In genomic region chr3:72447059-72447946, GRCh38 we compare ENCODE assay signal across 1 cellular context.
TF ChIP-seq lines count a peak whose summit lies in the region.

No MANE protein-coding gene starts in this region.

TF ChIP-seq in H1, 55 proteins besides CTCF, POLR2A, EP300 and RAD21:
- TF ChIP-seq EGR1 (IDR thresholded peaks at IDR 0.05; ENCODE audit: borderline replicate concordance, low read depth, low read length) (no peak), TAF7 (optimal IDR thresholded peaks at IDR 0.05; ENCODE audit: borderline replicate concordance, low read depth, low read length) (no peak), GABPA (IDR thresholded peaks at IDR 0.05; ENCODE audit: borderline replicate concordance, insufficient read depth, low read length) (no peak), SIRT6 (IDR thresholded peaks at IDR 0.05; ENCODE audit: low read length) (no peak), KDM4A (IDR thresholded peaks at IDR 0.05; ENCODE audit: low read depth, low read length, severe bottlenecking) (peak; percentile 91), CTBP2 (IDR thresholded peaks at IDR 0.05; ENCODE audit: borderline replicate concordance, insufficient read depth, insufficient read length, low read length) (no peak), SIN3A (conservative IDR thresholded peaks at IDR 0.05 in 1 of 2, IDR thresholded peaks at IDR 0.05 in 1 of 2; ENCODE audit: low read depth in 1 of 2, low read length in 2 of 2) (0 out of 4 replicates have a peak, but pooled peaks of 1 of the 2 experiments have one; percentile 46), SP1 (IDR thresholded peaks at IDR 0.05; ENCODE audit: low read depth, low read length) (no peak), HDAC2 (IDR thresholded peaks at IDR 0.05; ENCODE audit: borderline replicate concordance in 1 of 2, low read depth in 2 of 2, low read length in 2 of 2) (peak in 1 of 2 experiments; percentile 76; a peak in 2 of 4 replicates), BACH1 (IDR thresholded peaks at IDR 0.05; ENCODE audit: low read length) (0 out of 2 replicates have a peak, but pooled peaks have one; percentile 5), ZNF274 (IDR thresholded peaks at IDR 0.05; ENCODE audit: borderline replicate concordance, extremely low read depth, low read length) (no peak), RXRA (IDR thresholded peaks at IDR 0.05; ENCODE audit: insufficient read depth, low read depth, low read length) (no peak), SP4 (IDR thresholded peaks at IDR 0.05; ENCODE audit: low read length) (no peak), HDAC6 (IDR thresholded peaks at IDR 0.05; ENCODE audit: low read depth, low read length) (no peak), RNF2 (IDR thresholded peaks at IDR 0.05; ENCODE audit: borderline replicate concordance, low read depth, low read length, missing control alignments, poor library complexity, severe bottlenecking) (peak; percentile 38), TCF12 (IDR thresholded peaks at IDR 0.05; ENCODE audit: low read depth, low read length) (no peak), USF2 (IDR thresholded peaks at IDR 0.05; ENCODE audit: low read length) (no peak), BRCA1 (IDR thresholded peaks at IDR 0.05; ENCODE audit: low read depth, low read length) (no peak), TBP (IDR thresholded peaks at IDR 0.05; ENCODE audit: low read depth, low read length) (no peak), TEAD4 (IDR thresholded peaks at IDR 0.05; ENCODE audit: low read depth, low read length) (no peak), ATF3 (IDR thresholded peaks at IDR 0.05; ENCODE audit: insufficient read depth, low read depth, low read length) (no peak), FOSL1 (IDR thresholded peaks at IDR 0.05; ENCODE audit: insufficient read depth, low read depth, low read length) (no peak), KDM5A (IDR thresholded peaks at IDR 0.05; ENCODE audit: low read length) (no peak), POLR2AphosphoS5 (IDR thresholded peaks at IDR 0.05; ENCODE audit: low read depth, low read length) (no peak), NRF1 (IDR thresholded peaks at IDR 0.05; ENCODE audit: low read depth, low read length) (no peak), JUND (IDR thresholded peaks at IDR 0.05; ENCODE audit: low read length) (no peak), NANOG (IDR thresholded peaks at IDR 0.05; ENCODE audit: insufficient read depth, low read depth, low read length, poor library complexity, severe bottlenecking) (no peak), SAP30 (IDR thresholded peaks at IDR 0.05; ENCODE audit: insufficient read depth, insufficient replicate concordance, low read length) (no peak), RBBP5 (IDR thresholded peaks at IDR 0.05; ENCODE audit: borderline replicate concordance, low read depth, low read length) (0 out of 2 replicates have a peak, but pooled peaks have one; percentile 28), CHD1 (IDR thresholded peaks at IDR 0.05; ENCODE audit: low read depth, low read length) (no peak), KDM1A (IDR thresholded peaks at IDR 0.05; ENCODE audit: borderline replicate concordance, low read length) (no peak), SUZ12 (IDR thresholded peaks at IDR 0.05; ENCODE audit: low read length) (no peak; the same call in 1 of the 2 replicates), GTF2F1 (IDR thresholded peaks at IDR 0.05; ENCODE audit: borderline replicate concordance, low read depth, low read length) (no peak), CREB1 (IDR thresholded peaks at IDR 0.05) (no peak), CHD2 (IDR thresholded peaks at IDR 0.05; ENCODE audit: low read length) (no peak), ASH2L (IDR thresholded peaks at IDR 0.05; ENCODE audit: low read length) (no peak), CEBPB (IDR thresholded peaks at IDR 0.05; ENCODE audit: low read depth, low read length) (no peak), SP2 (IDR thresholded peaks at IDR 0.05; ENCODE audit: low read length) (no peak), E2F6 (IDR thresholded peaks at IDR 0.05) (peak; percentile 89), JUN (IDR thresholded peaks at IDR 0.05; ENCODE audit: low read depth, low read length) (no peak), SRF (IDR thresholded peaks at IDR 0.05; ENCODE audit: low read depth, low read length) (no peak), MAFK (IDR thresholded peaks at IDR 0.05; ENCODE audit: low read depth, low read length) (no peak), YY1 (IDR thresholded peaks at IDR 0.05; ENCODE audit: low read depth, low read length) (no peak; the same call in 1 of the 2 replicates), CHD7 (IDR thresholded peaks at IDR 0.05; ENCODE audit: insufficient replicate concordance, low read length) (no peak), PHF8 (conservative IDR thresholded peaks at IDR 0.05; ENCODE audit: low read depth, low read length) (peak; percentile 58; the same call in 1 of the 2 replicates), CBX8 (IDR thresholded peaks at IDR 0.05; ENCODE audit: borderline replicate concordance, low read depth, low read length) (no peak), CBX5 (IDR thresholded peaks at IDR 0.05; ENCODE audit: low read depth, low read length) (no peak), EZH2 (IDR thresholded peaks at IDR 0.05; ENCODE audit: low read depth, low read length, severe bottlenecking) (no peak), MAX (IDR thresholded peaks at IDR 0.05) (peak; percentile 89), RFX5 (IDR thresholded peaks at IDR 0.05; ENCODE audit: borderline replicate concordance, low read depth, low read length) (no peak), TAF1 (IDR thresholded peaks at IDR 0.05; ENCODE audit: low read depth, low read length) (no peak; the same call in 1 of the 2 replicates), SIX5 (IDR thresholded peaks at IDR 0.05; ENCODE audit: low read depth, low read length) (no peak), POU5F1 (IDR thresholded peaks at IDR 0.05; ENCODE audit: low read depth, low read length) (no peak), ATF2 (IDR thresholded peaks at IDR 0.05; ENCODE audit: low read length) (no peak), BCL11A (IDR thresholded peaks at IDR 0.05; ENCODE audit: low read depth in 2 of 2, low read length in 2 of 2) (no peak)
TF ChIP-seq in H1: peak in this region for 9.
